Comparison of ENCODE assay signal across 8 cellular contexts in genomic region chr6:158047120-158047518, GRCh38.
DNase-seq lines count a peak whose midpoint lies in the region; ATAC-seq and TF ChIP-seq lines count a peak whose summit lies in the region.

No MANE protein-coding gene starts in this region.

- H3K36me3 ChIP-seq in lower lobe of right lung: no peaks in the 10 kb centered on the region

- no peak overlapping the region for H3K4me3 ChIP-seq in lower lobe of right lung

- no peaks in the 10 kb centered on the region for H3K9me3 ChIP-seq in lower lobe of right lung

- DNase-seq in LoVo (ENCODE audit: low spot score) (peak; percentile 79), lower lobe of right lung (peak; percentile 20), NCI-H187 (lab: John Stamatoyannopoulos, UW) (no peak), NCI-H1417 (lab: John Stamatoyannopoulos, UW) (no peak), NCI-H1930 (lab: John Stamatoyannopoulos, UW) (no peak)
- peak; percentile 46 for DNase-seq in activated T-cell treated with anti-CD3 and anti-CD28 coated beads, Interleukin-2, amount 50 U/mL, for 1 hour
- peak; percentile 50 to 79 for DNase-seq in stimulated activated CD8-positive, alpha-beta memory T cell treated with anti-CD3 and anti-CD28 coated beads, Interleukin-7, amount 100 ng/mL, for 48 hours (ENCODE audit: extremely low read depth in 1 of 2, low read depth in 1 of 2)

- ATAC-seq in lower lobe of right lung (no peak), GM21526 (IDR thresholded peaks at IDR 0.05; ENCODE audit: low FRiP score, unreplicated experiment) (no peak)

- no peaks in the 10 kb centered on the region for H3K27me3 ChIP-seq in lower lobe of right lung (ENCODE audit: low read depth)

- no peak for TF ChIP-seq CTCF in lower lobe of right lung (IDR thresholded peaks at IDR 0.05)

- H3K27ac ChIP-seq in lower lobe of right lung: no peak overlapping the region

- H3K4me1 ChIP-seq in lower lobe of right lung: peaks cover 5% of the 10 kb centered on the region

- intact Hi-C loops in lower lobe of right lung (cut with DNase I): no loop called here

Comparison
In these comparisons a context has a peak if more than half of its experiments do, and no peak if none do; other contexts are left out.
1. DNase-seq: peak in LoVo (single experiment), activated T-cell treated with anti-CD3 and anti-CD28 coated beads, Interleukin-2, amount 50 U/mL, for 1 hour (single experiment), lower lobe of right lung (single experiment) and stimulated activated CD8-positive, alpha-beta memory T cell treated with anti-CD3 and anti-CD28 coated beads, Interleukin-7, amount 100 ng/mL, for 48 hours (2 of 2); none in NCI-H187 (0 of 2), NCI-H1417 (0 of 3) and NCI-H1930 (0 of 2).